Comparison of ENCODE assay signal across 8 cellular contexts in genomic region chr11:33996498-33997454, GRCh38. TPM values are rescaled to one million over a fixed set of nuclear protein-coding genes. Genes with fewer than 3 reads are reported as not detected.
DNase-seq lines count a peak whose midpoint lies in the region; ATAC-seq and TF ChIP-seq lines count a peak whose summit lies in the region.

No MANE protein-coding gene starts in this region.

- peak; percentile 83 for ATAC-seq in GM18868 (IDR thresholded peaks at IDR 0.05; ENCODE audit: unreplicated experiment)
- ATAC-seq in HG03159 (IDR thresholded peaks at IDR 0.05; ENCODE audit: unreplicated experiment), result peak; percentile 76

- DNase-seq in AG09309 (ENCODE audit: low read depth) (peak; percentile 37), NCI-H345 (lab: John Stamatoyannopoulos, UW) (peak; percentile 75), cerebellum (ENCODE audit: low spot score) (peak; percentile 71), left kidney (ENCODE audit: low read depth, low spot score) (peak; percentile 86)
- DNase-seq in activated CD4-positive, alpha-beta T cell treated with anti-CD3 and anti-CD28 coated beads for 1 hour, result peak; percentile 54
- peak; percentile 63 for DNase-seq in stimulated activated CD4-positive, alpha-beta T cell treated with anti-CD3 and anti-CD28 coated beads, Interleukin-4, amount 100 ng/mL, for 1 hour

- TF ChIP-seq CTCF in AG09309 (IDR thresholded peaks at IDR 0.05; ENCODE audit: control insufficient read depth, insufficient read depth, low read depth, low read length, missing control alignments), result peak; percentile 87

- H3K4me3 ChIP-seq in AG09309 (ENCODE audit: control insufficient read depth, low read depth, low read length), result no peak overlapping the region

RNA-seq across cellular contexts. Expression of gene CAPRIN1, which starts 54.8 kb away (rescaled TPM):
- 281 TPM for total RNA-seq in cerebellum
